In genomic region chr6:170021579-170021978, GRCh38 we compare ENCODE assay signal across 25 cellular contexts.
DNase-seq lines count a peak whose midpoint lies in the region; ATAC-seq and TF ChIP-seq lines count a peak whose summit lies in the region.
"Had no signal": no experiment of that assay in that cellular context is flagged by ENCODE, and none has a peak within 500 bp of the region (broad histone marks: within the 10 kb centered on the region; RNA-seq: fewer than 3 reads in every experiment).

No MANE protein-coding gene starts in this region.

- no peak for DNase-seq in activated naive CD8-positive, alpha-beta T cell treated with anti-CD3 and anti-CD28 coated beads for 36 hours
- no peak for DNase-seq in activated naive CD8-positive, alpha-beta T cell treated with anti-CD3 and anti-CD28 coated beads, Interleukin-2, amount 50 U/mL, for 24 hours
- DNase-seq in islet precursor cell, result peak; percentile 26
- peak; percentile 25 for DNase-seq in sciatic nerve (ENCODE audit: low spot score)
- DNase-seq in activated T-cell treated with anti-CD3 and anti-CD28 coated beads, Interleukin-2, amount 50 U/mL, for 4 hours, result no peak
- no peak for DNase-seq in A673 (ENCODE audit: low spot score)
- no peak for DNase-seq in substantia nigra (lab: John Stamatoyannopoulos, UW)
- DNase-seq: 8988T; CD4-positive, alpha-beta T cell; COR-L47; DMS53; H7; MM.1S; NCI-H1048; NCI-H1417; NCI-H1694; NCI-H2029 treated with DMSO at 0.1 percent for 48 hours; NCI-H526 treated with DMSO at 0.1 percent for 48 hours; SHP77 treated with DMSO at 0.1 percent for 48 hours had no signal

- H3K4me1 ChIP-seq in A673 (ENCODE audit: insufficient read depth, low read length, poor library complexity, severe bottlenecking), result no peaks in the 10 kb centered on the region
- H3K4me1 ChIP-seq: BLaER1 had no signal

- no peaks in the 10 kb centered on the region for H3K9me3 Mint-ChIP-seq in activated naive CD8-positive, alpha-beta T cell treated with anti-CD3 and anti-CD28 coated beads for 36 hours
- H3K9me3 Mint-ChIP-seq in activated naive CD8-positive, alpha-beta T cell treated with anti-CD3 and anti-CD28 coated beads, Interleukin-2, amount 50 U/mL, for 24 hours, result no peaks in the 10 kb centered on the region
- no peaks in the 10 kb centered on the region for H3K9me3 Mint-ChIP-seq in activated T-cell treated with anti-CD3 and anti-CD28 coated beads, Interleukin-2, amount 50 U/mL, for 4 hours
- H3K9me3 Mint-ChIP-seq: CD4-positive, alpha-beta T cell had no signal

- CTCF ChIA-PET in A673 (lab: Charles Lee), result no interaction called here

- ATAC-seq in activated naive CD8-positive, alpha-beta T cell treated with anti-CD3 and anti-CD28 coated beads, Interleukin-2, amount 50 U/mL, for 24 hours, result no peak
- no peak for ATAC-seq in sciatic nerve
- ATAC-seq in activated T-cell treated with anti-CD3 and anti-CD28 coated beads, Interleukin-2, amount 50 U/mL, for 4 hours, result no peak
- ATAC-seq: Panc1 had no signal

- no peak for TF ChIP-seq CTCF in A673 (conservative IDR thresholded peaks at IDR 0.05; ENCODE audit: low read depth, low read length)

- H3K27me3 Mint-ChIP-seq in activated naive CD8-positive, alpha-beta T cell treated with anti-CD3 and anti-CD28 coated beads for 36 hours, result peaks cover 8% of the 10 kb centered on the region
- H3K27me3 Mint-ChIP-seq in activated naive CD8-positive, alpha-beta T cell treated with anti-CD3 and anti-CD28 coated beads, Interleukin-2, amount 50 U/mL, for 24 hours, result peaks cover 16% of the 10 kb centered on the region
- peaks cover 24% of the 10 kb centered on the region for H3K27me3 Mint-ChIP-seq in activated T-cell treated with anti-CD3 and anti-CD28 coated beads, Interleukin-2, amount 50 U/mL, for 4 hours (ENCODE audit: low read depth)

- H3K4me1 Mint-ChIP-seq in activated naive CD8-positive, alpha-beta T cell treated with anti-CD3 and anti-CD28 coated beads for 36 hours, result no peaks in the 10 kb centered on the region
- H3K4me1 Mint-ChIP-seq in activated naive CD8-positive, alpha-beta T cell treated with anti-CD3 and anti-CD28 coated beads, Interleukin-2, amount 50 U/mL, for 24 hours, result no peaks in the 10 kb centered on the region
- no peaks in the 10 kb centered on the region for H3K4me1 Mint-ChIP-seq in activated T-cell treated with anti-CD3 and anti-CD28 coated beads, Interleukin-2, amount 50 U/mL, for 4 hours (ENCODE audit: low read depth)
- H3K4me1 Mint-ChIP-seq: IgD-negative memory B cell had no signal

- H3K27ac Mint-ChIP-seq in activated naive CD8-positive, alpha-beta T cell treated with anti-CD3 and anti-CD28 coated beads for 36 hours, result no peak overlapping the region
- H3K27ac Mint-ChIP-seq in activated naive CD8-positive, alpha-beta T cell treated with anti-CD3 and anti-CD28 coated beads, Interleukin-2, amount 50 U/mL, for 24 hours, result no peak overlapping the region
- H3K27ac Mint-ChIP-seq: CD4-positive, alpha-beta T cell had no signal

- BruUV-seq in A673 (replicated peaks; lab: Mats Ljungman, UMichigan), result no TSS peak

- intact Hi-C loops in sciatic nerve (cut with DNase I), result no loop called here
- intact Hi-C loops in A673 (cut with micrococcal nuclease; ENCODE audit: unreplicated experiment), result no loop called here

- no peaks in the 10 kb centered on the region for H3K36me3 Mint-ChIP-seq in activated naive CD8-positive, alpha-beta T cell treated with anti-CD3 and anti-CD28 coated beads for 36 hours
- H3K36me3 Mint-ChIP-seq in activated naive CD8-positive, alpha-beta T cell treated with anti-CD3 and anti-CD28 coated beads, Interleukin-2, amount 50 U/mL, for 24 hours (ENCODE audit: low read depth), result no peaks in the 10 kb centered on the region
- no peaks in the 10 kb centered on the region for H3K36me3 Mint-ChIP-seq in activated T-cell treated with anti-CD3 and anti-CD28 coated beads, Interleukin-2, amount 50 U/mL, for 4 hours (ENCODE audit: insufficient read depth)
- H3K36me3 Mint-ChIP-seq: IgD-negative memory B cell had no signal

- POLR2A ChIA-PET in A673 (lab: Charles Lee; ENCODE audit: low non-redundant PET), result no interaction called here

- H3K27me3 ChIP-seq in A673 (replicated peaks; ENCODE audit: insufficient read depth, low read depth, low read length, poor library complexity), result peaks cover 2% of the 10 kb centered on the region
- H3K27me3 ChIP-seq: BLaER1 had no signal

- peak overlapping the region; percentile 51 for H3K4me3 Mint-ChIP-seq in activated naive CD8-positive, alpha-beta T cell treated with anti-CD3 and anti-CD28 coated beads for 36 hours
- H3K4me3 Mint-ChIP-seq in activated naive CD8-positive, alpha-beta T cell treated with anti-CD3 and anti-CD28 coated beads, Interleukin-2, amount 50 U/mL, for 24 hours, result no peak overlapping the region
- no peak overlapping the region for H3K4me3 Mint-ChIP-seq in activated T-cell treated with anti-CD3 and anti-CD28 coated beads, Interleukin-2, amount 50 U/mL, for 4 hours
- H3K4me3 Mint-ChIP-seq: CD4-positive, alpha-beta T cell had no signal

- no peaks in the 10 kb centered on the region for H3K36me3 ChIP-seq in A673 (ENCODE audit: insufficient read depth, low read length, poor library complexity, severe bottlenecking)
- H3K36me3 ChIP-seq: BLaER1 had no signal

- no peaks in the 10 kb centered on the region for H3K9me3 ChIP-seq in A673 (ENCODE audit: low read depth, low read length, poor library complexity, severe bottlenecking)

- H3K4me3 ChIP-seq in A673 (ENCODE audit: low read depth, low read length, poor library complexity, severe bottlenecking), result no peak overlapping the region
- H3K4me3 ChIP-seq: BLaER1 had no signal

- H3K27ac ChIP-seq in A673 (ENCODE audit: low read depth, low read length, poor library complexity, severe bottlenecking) (no peak overlapping the region), substantia nigra (ENCODE audit: low read depth, low read length, poor library complexity, severe bottlenecking) (no peak overlapping the region)
- H3K27ac ChIP-seq: BLaER1, HL-60, KMS-11, RWPE1 had no signal

Comparison
In these comparisons a context has a peak if more than half of its experiments do, and no peak if none do; other contexts are left out.
1. DNase-seq: peak in islet precursor cell (single experiment) and sciatic nerve (single experiment); none in activated naive CD8-positive, alpha-beta T cell treated with anti-CD3 and anti-CD28 coated beads for 36 hours (single experiment), activated naive CD8-positive, alpha-beta T cell treated with anti-CD3 and anti-CD28 coated beads, Interleukin-2, amount 50 U/mL, for 24 hours (single experiment), activated T-cell treated with anti-CD3 and anti-CD28 coated beads, Interleukin-2, amount 50 U/mL, for 4 hours (single experiment), A673 (single experiment) and substantia nigra (0 of 49).